Comparison of ENCODE assay signal across 1 cellular context in the genomic region with DNA sequence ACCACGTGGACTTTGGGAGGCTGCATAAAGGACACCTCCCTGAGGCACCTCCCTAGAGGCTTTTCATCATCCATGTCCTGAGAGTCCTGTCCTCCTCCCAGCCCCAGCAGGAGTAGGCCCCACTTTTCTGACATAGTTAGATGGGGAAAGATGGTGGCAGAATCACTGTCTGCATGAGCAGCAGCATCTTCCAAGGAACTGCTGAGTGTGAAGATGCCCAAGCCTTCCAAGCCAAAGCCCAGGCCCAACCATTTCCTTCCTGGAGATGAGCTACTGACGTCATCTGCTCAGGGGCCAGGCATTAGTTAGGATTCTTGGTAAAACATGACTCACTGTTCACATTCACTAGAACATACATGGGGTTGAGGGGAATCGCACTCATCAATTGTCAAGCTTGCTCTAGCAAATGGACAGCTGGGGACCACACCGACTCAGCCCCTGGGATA.
TF ChIP-seq lines count a peak whose summit lies in the region.

No MANE protein-coding gene starts in this region.

TF ChIP-seq in HepG2, 621 proteins besides CTCF, POLR2A, EP300 and RAD21:
- TF ChIP-seq, protein P1, sequence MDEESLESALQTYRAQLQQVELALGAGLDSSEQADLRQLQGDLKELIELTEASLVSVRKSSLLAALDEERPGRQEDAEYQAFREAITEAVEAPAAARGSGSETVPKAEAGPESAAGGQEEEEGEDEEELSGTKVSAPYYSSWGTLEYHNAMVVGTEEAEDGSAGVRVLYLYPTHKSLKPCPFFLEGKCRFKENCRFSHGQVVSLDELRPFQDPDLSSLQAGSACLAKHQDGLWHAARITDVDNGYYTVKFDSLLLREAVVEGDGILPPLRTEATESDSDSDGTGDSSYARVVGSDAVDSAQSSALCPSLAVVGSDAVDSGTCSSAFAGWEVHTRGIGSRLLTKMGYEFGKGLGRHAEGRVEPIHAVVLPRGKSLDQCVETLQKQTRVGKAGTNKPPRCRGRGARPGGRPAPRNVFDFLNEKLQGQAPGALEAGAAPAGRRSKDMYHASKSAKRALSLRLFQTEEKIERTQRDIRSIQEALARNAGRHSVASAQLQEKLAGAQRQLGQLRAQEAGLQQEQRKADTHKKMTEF (CRISPR knock-in tag; IDR thresholded peaks at IDR 0.05) = no peak
- TF ChIP-seq ATF7 (IDR thresholded peaks at IDR 0.05) = peak; percentile 84
- no peak for TF ChIP-seq ATF7 (CRISPR knock-in tag; IDR thresholded peaks at IDR 0.05)
- no peak for TF ChIP-seq ZNF468 (CRISPR knock-in tag; IDR thresholded peaks at IDR 0.05)
- no peak for TF ChIP-seq RBAK (CRISPR knock-in tag; IDR thresholded peaks at IDR 0.05)
- TF ChIP-seq CREB1 (IDR thresholded peaks at IDR 0.05) = peak; percentile 87
- TF ChIP-seq CREB1 (CRISPR knock-in tag; IDR thresholded peaks at IDR 0.05) = no peak
- TF ChIP-seq, protein P2, sequence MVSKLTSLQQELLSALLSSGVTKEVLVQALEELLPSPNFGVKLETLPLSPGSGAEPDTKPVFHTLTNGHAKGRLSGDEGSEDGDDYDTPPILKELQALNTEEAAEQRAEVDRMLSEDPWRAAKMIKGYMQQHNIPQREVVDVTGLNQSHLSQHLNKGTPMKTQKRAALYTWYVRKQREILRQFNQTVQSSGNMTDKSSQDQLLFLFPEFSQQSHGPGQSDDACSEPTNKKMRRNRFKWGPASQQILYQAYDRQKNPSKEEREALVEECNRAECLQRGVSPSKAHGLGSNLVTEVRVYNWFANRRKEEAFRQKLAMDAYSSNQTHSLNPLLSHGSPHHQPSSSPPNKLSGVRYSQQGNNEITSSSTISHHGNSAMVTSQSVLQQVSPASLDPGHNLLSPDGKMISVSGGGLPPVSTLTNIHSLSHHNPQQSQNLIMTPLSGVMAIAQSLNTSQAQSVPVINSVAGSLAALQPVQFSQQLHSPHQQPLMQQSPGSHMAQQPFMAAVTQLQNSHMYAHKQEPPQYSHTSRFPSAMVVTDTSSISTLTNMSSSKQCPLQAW (CRISPR knock-in tag; IDR thresholded peaks at IDR 0.05) = no peak
- TF ChIP-seq, protein P3, sequence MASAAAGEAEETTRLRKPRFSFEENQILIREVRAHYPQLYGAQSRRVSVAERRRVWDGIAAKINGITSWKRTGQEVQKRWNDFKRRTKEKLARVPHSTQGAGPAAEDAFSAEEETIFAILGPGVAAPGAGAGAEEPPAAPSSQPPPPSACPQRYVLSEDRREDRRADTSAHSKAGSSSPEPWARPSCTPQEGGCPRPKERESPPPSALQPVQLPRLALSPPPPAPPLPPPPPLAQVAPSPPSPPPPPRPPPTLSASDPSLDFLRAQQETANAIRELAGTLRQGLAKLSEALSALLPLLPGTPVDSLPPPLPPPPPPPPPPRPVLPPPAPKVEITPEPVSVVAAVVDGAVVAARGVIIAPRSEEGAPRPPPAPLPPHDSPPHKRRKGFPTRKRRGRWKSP (CRISPR knock-in tag; IDR thresholded peaks at IDR 0.05) = no peak
- TF ChIP-seq, protein P4, sequence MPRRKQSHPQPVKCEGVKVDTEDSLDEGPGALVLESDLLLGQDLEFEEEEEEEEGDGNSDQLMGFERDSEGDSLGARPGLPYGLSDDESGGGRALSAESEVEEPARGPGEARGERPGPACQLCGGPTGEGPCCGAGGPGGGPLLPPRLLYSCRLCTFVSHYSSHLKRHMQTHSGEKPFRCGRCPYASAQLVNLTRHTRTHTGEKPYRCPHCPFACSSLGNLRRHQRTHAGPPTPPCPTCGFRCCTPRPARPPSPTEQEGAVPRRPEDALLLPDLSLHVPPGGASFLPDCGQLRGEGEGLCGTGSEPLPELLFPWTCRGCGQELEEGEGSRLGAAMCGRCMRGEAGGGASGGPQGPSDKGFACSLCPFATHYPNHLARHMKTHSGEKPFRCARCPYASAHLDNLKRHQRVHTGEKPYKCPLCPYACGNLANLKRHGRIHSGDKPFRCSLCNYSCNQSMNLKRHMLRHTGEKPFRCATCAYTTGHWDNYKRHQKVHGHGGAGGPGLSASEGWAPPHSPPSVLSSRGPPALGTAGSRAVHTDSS (CRISPR knock-in tag; conservative IDR thresholded peaks at IDR 0.05) = no peak
- no peak for TF ChIP-seq NR2F1 (CRISPR knock-in tag; IDR thresholded peaks at IDR 0.05)
- TF ChIP-seq ZC3H13 (CRISPR knock-in tag; IDR thresholded peaks at IDR 0.05) = no peak
- no peak for TF ChIP-seq PLRG1 (conservative IDR thresholded peaks at IDR 0.05)
- no peak for TF ChIP-seq ZNF446 (CRISPR knock-in tag; IDR thresholded peaks at IDR 0.05)
- TF ChIP-seq, protein P5, sequence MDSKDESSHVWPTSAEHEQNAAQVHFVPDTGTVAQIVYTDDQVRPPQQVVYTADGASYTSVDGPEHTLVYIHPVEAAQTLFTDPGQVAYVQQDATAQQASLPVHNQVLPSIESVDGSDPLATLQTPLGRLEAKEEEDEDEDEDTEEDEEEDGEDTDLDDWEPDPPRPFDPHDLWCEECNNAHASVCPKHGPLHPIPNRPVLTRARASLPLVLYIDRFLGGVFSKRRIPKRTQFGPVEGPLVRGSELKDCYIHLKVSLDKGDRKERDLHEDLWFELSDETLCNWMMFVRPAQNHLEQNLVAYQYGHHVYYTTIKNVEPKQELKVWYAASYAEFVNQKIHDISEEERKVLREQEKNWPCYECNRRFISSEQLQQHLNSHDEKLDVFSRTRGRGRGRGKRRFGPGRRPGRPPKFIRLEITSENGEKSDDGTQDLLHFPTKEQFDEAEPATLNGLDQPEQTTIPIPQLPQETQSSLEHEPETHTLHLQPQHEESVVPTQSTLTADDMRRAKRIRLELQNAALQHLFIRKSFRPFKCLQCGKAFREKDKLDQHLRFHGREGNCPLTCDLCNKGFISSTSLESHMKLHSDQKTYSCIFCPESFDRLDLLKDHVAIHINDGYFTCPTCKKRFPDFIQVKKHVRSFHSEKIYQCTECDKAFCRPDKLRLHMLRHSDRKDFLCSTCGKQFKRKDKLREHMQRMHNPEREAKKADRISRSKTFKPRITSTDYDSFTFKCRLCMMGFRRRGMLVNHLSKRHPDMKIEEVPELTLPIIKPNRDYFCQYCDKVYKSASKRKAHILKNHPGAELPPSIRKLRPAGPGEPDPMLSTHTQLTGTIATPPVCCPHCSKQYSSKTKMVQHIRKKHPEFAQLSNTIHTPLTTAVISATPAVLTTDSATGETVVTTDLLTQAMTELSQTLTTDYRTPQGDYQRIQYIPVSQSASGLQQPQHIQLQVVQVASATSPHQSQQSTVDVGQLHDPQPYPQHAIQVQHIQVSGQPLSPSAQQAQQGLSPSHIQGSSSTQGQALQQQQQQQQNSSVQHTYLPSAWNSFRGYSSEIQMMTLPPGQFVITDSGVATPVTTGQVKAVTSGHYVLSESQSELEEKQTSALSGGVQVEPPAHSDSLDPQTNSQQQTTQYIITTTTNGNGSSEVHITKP (CRISPR knock-in tag; IDR thresholded peaks at IDR 0.05; ENCODE audit: low read depth) = no peak
- TF ChIP-seq FOSL1 (CRISPR knock-in tag; IDR thresholded peaks at IDR 0.05; ENCODE audit: borderline replicate concordance) = no peak
- TF ChIP-seq, protein P6, sequence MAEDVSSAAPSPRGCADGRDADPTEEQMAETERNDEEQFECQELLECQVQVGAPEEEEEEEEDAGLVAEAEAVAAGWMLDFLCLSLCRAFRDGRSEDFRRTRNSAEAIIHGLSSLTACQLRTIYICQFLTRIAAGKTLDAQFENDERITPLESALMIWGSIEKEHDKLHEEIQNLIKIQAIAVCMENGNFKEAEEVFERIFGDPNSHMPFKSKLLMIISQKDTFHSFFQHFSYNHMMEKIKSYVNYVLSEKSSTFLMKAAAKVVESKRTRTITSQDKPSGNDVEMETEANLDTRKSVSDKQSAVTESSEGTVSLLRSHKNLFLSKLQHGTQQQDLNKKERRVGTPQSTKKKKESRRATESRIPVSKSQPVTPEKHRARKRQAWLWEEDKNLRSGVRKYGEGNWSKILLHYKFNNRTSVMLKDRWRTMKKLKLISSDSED (CRISPR knock-in tag; IDR thresholded peaks at IDR 0.05) = no peak
